22 cellular contexts compared by ENCODE assay signal in the genomic region with DNA sequence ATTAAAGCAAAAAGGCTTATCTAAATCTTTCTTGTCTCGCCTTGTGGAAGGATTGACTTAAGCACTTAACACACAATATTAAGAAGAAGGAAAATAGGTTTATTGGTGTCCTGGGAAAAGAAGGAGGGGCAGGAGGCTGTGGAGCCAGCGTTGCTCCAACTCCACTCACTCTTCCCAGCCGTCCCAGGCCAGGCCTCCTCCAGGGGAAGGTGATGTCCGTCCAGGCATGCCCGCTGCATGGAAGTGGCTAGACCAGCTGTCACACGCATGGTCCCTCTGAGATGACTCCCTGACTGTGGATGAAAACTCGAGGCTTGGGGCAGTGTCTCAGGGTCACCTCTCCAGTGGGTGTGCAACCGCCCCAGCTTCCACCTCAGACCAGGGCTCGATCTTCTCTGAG.
"Had no signal": no experiment of that assay in that cellular context is flagged by ENCODE, and none has a peak within 500 bp of the region (broad histone marks: within the 10 kb centered on the region; RNA-seq: fewer than 3 reads in every experiment).

No MANE protein-coding gene starts in this region.

- ATAC-seq: HepG2 had no signal

- H3K4me3 ChIP-seq: MG63, SJSA1, SK-N-MC had no signal

- H3K36me3 ChIP-seq: MG63, SJSA1 had no signal

- H3K9me3 ChIP-seq: MG63, SJSA1 had no signal

- FAIRE-seq: HepG2, RCC 7860 had no signal

- DNase-seq: IMR-90, KG1, MG63, NCI-H1092, NCI-H1105 treated with DMSO at 0.1 percent for 48 hours, NCI-H1417 treated with DMSO at 0.1 percent for 48 hours, NCI-H146, NCI-H1694 treated with DMSO at 0.1 percent for 48 hours, NCI-H1930, NCI-H2081, NCI-H2107, NCI-H345, NCI-H446 treated with DMSO at 0.1 percent for 48 hours, NCI-H510A treated with DMSO at 0.1 percent for 48 hours, NCI-H526, Right ventricle myocardium superior, RPMI8226, SIG-M5 had no signal

- H3K27ac ChIP-seq: SJSA1, SK-N-MC had no signal

- H3K27me3 ChIP-seq: MG63, SJSA1 had no signal

- H3K4me1 ChIP-seq: SJSA1 had no signal
